Comparison of ENCODE assay signal across 14 cellular contexts in genomic region chr2:134690629-134691215, GRCh38.
"Had no signal": no experiment of that assay in that cellular context is flagged by ENCODE, and none has a peak within 500 bp of the region (broad histone marks: within the 10 kb centered on the region; RNA-seq: fewer than 3 reads in every experiment).

No MANE protein-coding gene starts in this region.

- H3K36me3 ChIP-seq: cardiac muscle cell, esophagus squamous epithelium, spleen, thyroid gland had no signal

- ATAC-seq: activated CD8-positive, alpha-beta memory T cell treated with anti-CD3 and anti-CD28 coated beads, Interleukin-2, amount 10 ng/mL, durations not matched to agents 7 days and 5 days; natural killer cell treated with Interleukin-12 subunit alpha and Interleukin-12 subunit beta and Interleukin-15 and Interleukin-18, amount 100 ng/mL, for 72 hours; stimulated activated naive B cell treated with anti-CD40 and anti-IgM and Interleukin-4, amounts not matched to agents 10 μg/mL and 1 μg/mL and 100 μg/mL, for 72 hours had no signal

- H3K4me1 ChIP-seq: esophagus squamous epithelium, spleen, thyroid gland had no signal

- DNase-seq: activated CD4-positive, alpha-beta memory T cell treated with anti-CD3 and anti-CD28 coated beads, Interleukin-2, amount 10 ng/mL, durations not matched to agents 7 days and 5 days; activated CD4-positive, alpha-beta T cell treated with anti-CD3 and anti-CD28 coated beads for 48 hours; activated CD4-positive, CD25-positive, alpha-beta regulatory T cell; activated CD8-positive, alpha-beta memory T cell treated with anti-CD3 and anti-CD28 coated beads, Interleukin-2, amount 10 ng/mL, durations not matched to agents 7 days and 5 days; effector memory CD4-positive, alpha-beta T cell; esophagus squamous epithelium; immature natural killer cell; kidney glomerular epithelial cell; spleen; stimulated activated CD4-positive, alpha-beta T cell treated with anti-CD3 and anti-CD28 coated beads, Interleukin-4, amount 100 ng/mL, for 4 hours; stimulated activated naive B cell treated with anti-CD40 and anti-IgM and Interleukin-4, amounts not matched to agents 10 μg/mL and 1 μg/mL and 100 μg/mL, for 72 hours; thyroid gland had no signal

- H3K27me3 ChIP-seq: cardiac muscle cell, esophagus squamous epithelium, spleen, thyroid gland had no signal

- H3K4me3 ChIP-seq: cardiac muscle cell, esophagus squamous epithelium, spleen, thyroid gland had no signal

- H3K27ac ChIP-seq: cardiac muscle cell, esophagus squamous epithelium, spleen, thyroid gland had no signal

- H3K9me3 ChIP-seq: esophagus squamous epithelium, spleen, thyroid gland had no signal
